In the genomic region with DNA sequence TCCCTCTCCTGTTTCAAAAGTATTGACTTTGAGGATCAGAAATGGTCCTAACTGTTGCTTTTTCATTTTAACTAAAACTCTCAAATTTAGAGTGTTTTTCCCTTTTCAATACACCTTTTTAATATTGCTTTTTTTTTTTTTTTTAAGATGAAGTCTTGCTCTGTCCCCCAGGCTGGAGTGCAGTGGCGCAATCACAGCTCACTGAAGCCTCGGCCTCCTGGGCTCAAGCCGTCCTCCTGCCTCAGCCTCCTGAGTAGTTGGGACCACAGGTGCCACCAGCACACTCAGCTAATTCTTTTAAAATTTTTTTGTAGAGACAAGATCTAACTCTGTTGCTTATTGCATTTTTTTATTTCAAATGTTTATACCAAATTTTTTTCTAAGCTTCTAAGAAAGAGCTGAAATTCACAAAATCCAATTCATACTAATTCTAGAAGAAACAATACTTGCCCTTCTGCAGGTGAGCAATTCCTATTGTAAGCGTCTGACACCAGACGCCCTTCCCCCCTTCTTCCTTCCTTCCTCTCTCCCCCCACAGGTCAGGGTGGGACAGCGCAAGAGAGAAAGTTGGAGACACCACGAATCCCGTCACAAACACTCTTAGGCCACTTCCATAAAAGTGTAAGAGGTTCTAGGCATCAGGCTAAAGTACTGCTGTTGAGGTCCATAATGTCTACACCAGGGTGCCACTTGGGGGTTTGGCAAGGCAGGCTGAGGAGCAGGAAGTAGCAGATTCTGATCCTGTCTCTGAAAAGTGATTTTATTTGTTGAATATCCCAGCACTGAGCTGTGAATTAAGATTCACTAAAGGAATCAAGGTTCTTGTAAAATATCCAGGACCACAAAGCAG, we compare ENCODE assay signal across 21 cellular contexts. TPM values are rescaled to one million over a fixed set of nuclear protein-coding genes. Genes with fewer than 3 reads are reported as not detected.
A peak's percentile ranks its signal among the peaks of the same experiment; 100 is the strongest.
DNase-seq lines count a peak whose midpoint lies in the region; ATAC-seq, FAIRE-seq and TF ChIP-seq lines count a peak whose summit lies in the region.
"Had no signal": no experiment of that assay in that cellular context is flagged by ENCODE, and none has a peak within 500 bp of the region (broad histone marks: within the 10 kb centered on the region; RNA-seq: fewer than 3 reads in every experiment).

No MANE protein-coding gene starts in this region.

- no peaks in the 10 kb centered on the region for H3K9me2 ChIP-seq in GM23338 (ENCODE audit: insufficient read depth)

- ATAC-seq in GM23338, result peak; percentile 24; the same call in 1 of the 3 replicates
- peak; percentile 27 to 28 for ATAC-seq in activated naive CD4-positive, alpha-beta T cell treated with anti-CD3 and anti-CD28 coated beads, Interleukin-2, amount 50 U/mL, for 72 hours
- no peak for ATAC-seq in gastrocnemius medialis
- ATAC-seq in HG02870 (IDR thresholded peaks at IDR 0.05; ENCODE audit: unreplicated experiment), result no peak
- ATAC-seq: activated CD4-positive, CD25-positive, alpha-beta regulatory T cell treated with anti-CD3 and anti-CD28 coated beads, Interleukin-2, amount 50 U/mL, for 24 hours; right cardiac atrium had no signal

- in situ Hi-C loops in gastrocnemius medialis (cut with MboI; ENCODE audit: low sequenced_read_pairs in 4 of 4), result loop anchor here in 2 of 4 donors (25.0 kb wide), 2 partner anchors 241 to 441 kb away; no protein-coding TSS in a partner anchor

- H3K27me3 Mint-ChIP-seq in activated naive CD4-positive, alpha-beta T cell treated with anti-CD3 and anti-CD28 coated beads for 36 hours (ENCODE audit: low read depth), result no peaks in the 10 kb centered on the region
- peaks cover 13% of the 10 kb centered on the region for H3K27me3 Mint-ChIP-seq in GM23338 (ENCODE audit: insufficient read depth, low read depth, poor library complexity)

- H3F3A ChIP-seq in GM23338 (replicated peaks; ENCODE audit: low read depth), result no peaks in the 10 kb centered on the region

- H3K4me1 ChIP-seq in GM23338 (ENCODE audit: insufficient read depth) (0 out of 2 replicates have a peak, but pooled peaks cover 7% of the 10 kb centered on the region), gastrocnemius medialis (peaks cover 22 to 26% of the 10 kb centered on the region in 2 donors)
- H3K4me1 ChIP-seq: HAP-1, SJSA1 had no signal

- FAIRE-seq in urothelium cell line (lab: Jason Lieb, UNC), result no peak

- TF ChIP-seq CTCF in GM23338 (conservative IDR thresholded peaks at IDR 0.05; ENCODE audit: low read depth in 2 of 2) (peak; percentile 9; a peak in 1 of 4 replicates), gastrocnemius medialis (IDR thresholded peaks at IDR 0.05 in 4 of 5, conservative IDR thresholded peaks at IDR 0.05 in 1 of 5) (no peak)

- H3K9me3 Mint-ChIP-seq in activated naive CD4-positive, alpha-beta T cell treated with anti-CD3 and anti-CD28 coated beads for 36 hours, result peaks cover 24% of the 10 kb centered on the region
- H3K9me3 Mint-ChIP-seq in GM23338, result no peaks in the 10 kb centered on the region
- H3K9me3 Mint-ChIP-seq in activated naive CD4-positive, alpha-beta T cell treated with anti-CD3 and anti-CD28 coated beads, Interleukin-2, amount 50 U/mL, for 72 hours, result peaks cover 0 to 4% of the 10 kb centered on the region in 2 donors
- H3K9me3 Mint-ChIP-seq: dendritic cell treated with granulocyte-macrophage colony-stimulating factor and Interleukin-4, amounts not matched to agents 40 ng/mL and 50 ng/mL, for 4 days; mesothelial cell of epicardium had no signal

- DNase-seq in activated naive CD4-positive, alpha-beta T cell treated with anti-CD3 and anti-CD28 coated beads for 36 hours, result no peak
- no peak for DNase-seq in activated naive CD4-positive, alpha-beta T cell (lab: John Stamatoyannopoulos, UW)
- DNase-seq in GM23338 (ENCODE audit: low spot score) (peak; percentile 55), gastrocnemius medialis (no peak), urothelium cell line (ENCODE audit: low spot score) (no peak), midbrain (lab: John Stamatoyannopoulos, UW) (no peak)
- no peak for DNase-seq in activated naive CD4-positive, alpha-beta T cell treated with anti-CD3 and anti-CD28 coated beads, Interleukin-2, amount 50 U/mL, for 72 hours (ENCODE audit: low spot score in 2 of 2)
- DNase-seq: COR-L47; foreskin fibroblast; NCI-H1417 treated with DMSO at 0.1 percent for 48 hours; NCI-H2171 treated with DMSO at 0.1 percent for 48 hours; occipital lobe; right cardiac atrium; stimulated activated naive CD4-positive, alpha-beta T cell treated with Interleukin-2 at 50 U/mL for 16 hours had no signal

- no peaks in the 10 kb centered on the region for H4K20me1 ChIP-seq in GM23338 (replicated peaks; ENCODE audit: insufficient read depth)

- intact Hi-C loops in activated naive CD4-positive, alpha-beta T cell treated with anti-CD3 and anti-CD28 coated beads for 36 hours (cut with micrococcal nuclease), result no loop called here
- intact Hi-C loops in gastrocnemius medialis (cut with DNase I; ENCODE audit: low total_unique reads), result no loop called here

- TF ChIP-seq POLR2A in gastrocnemius medialis (IDR thresholded peaks at IDR 0.05), result no peak

- peak overlapping the region; percentile 48 for H3K27ac Mint-ChIP-seq in activated naive CD4-positive, alpha-beta T cell treated with anti-CD3 and anti-CD28 coated beads for 36 hours
- H3K27ac Mint-ChIP-seq in GM23338, result no peak overlapping the region
- peak overlapping the region in 1 of 2 donors; percentile 81 for H3K27ac Mint-ChIP-seq in activated naive CD4-positive, alpha-beta T cell treated with anti-CD3 and anti-CD28 coated beads, Interleukin-2, amount 50 U/mL, for 72 hours
- H3K27ac Mint-ChIP-seq: dendritic cell treated with granulocyte-macrophage colony-stimulating factor and Interleukin-4, amounts not matched to agents 40 ng/mL and 50 ng/mL, for 4 days; mesothelial cell of epicardium; type B pancreatic cell had no signal

- H3K27me3 ChIP-seq in GM23338 (ENCODE audit: insufficient read depth), result no peaks in the 10 kb centered on the region
- H3K27me3 ChIP-seq in gastrocnemius medialis, result no peaks in the 10 kb centered on the region

- no peak overlapping the region for H3K27ac ChIP-seq in GM23338 (ENCODE audit: low read depth)
- peak overlapping the region; percentile 2 to 90 (median 86) for H3K27ac ChIP-seq in gastrocnemius medialis
- H3K27ac ChIP-seq: SJSA1 had no signal

- peaks cover 20% of the 10 kb centered on the region for H3K4me1 Mint-ChIP-seq in activated naive CD4-positive, alpha-beta T cell treated with anti-CD3 and anti-CD28 coated beads for 36 hours (ENCODE audit: low read depth)
- H3K4me1 Mint-ChIP-seq in GM23338, result peaks cover 17% of the 10 kb centered on the region
- H3K4me1 Mint-ChIP-seq: mesothelial cell of epicardium had no signal

- CTCF ChIA-PET in activated naive CD4-positive, alpha-beta T cell treated with anti-CD3 and anti-CD28 coated beads for 36 hours (lab: Charles Lee), result interaction anchor here (1.1 kb wide), 2 partner anchors 26 to 446 kb away, joined by 3 to 4 read pairs; no protein-coding TSS in a partner anchor

- H3K4me3 ChIP-seq in GM23338 (no peak overlapping the region), gastrocnemius medialis (no peak overlapping the region)
- H3K4me3 ChIP-seq: HAP-1, SJSA1 had no signal

- peaks cover 10% of the 10 kb centered on the region for H3K36me3 Mint-ChIP-seq in activated naive CD4-positive, alpha-beta T cell treated with anti-CD3 and anti-CD28 coated beads for 36 hours (ENCODE audit: low read depth)
- no peaks in the 10 kb centered on the region for H3K36me3 Mint-ChIP-seq in GM23338 (ENCODE audit: low read depth)
- peaks cover 7 to 12% of the 10 kb centered on the region in 2 donors for H3K36me3 Mint-ChIP-seq in activated naive CD4-positive, alpha-beta T cell treated with anti-CD3 and anti-CD28 coated beads, Interleukin-2, amount 50 U/mL, for 72 hours
- H3K36me3 Mint-ChIP-seq: mesothelial cell of epicardium, type B pancreatic cell had no signal

- H3K4me2 ChIP-seq in GM23338, result no peak overlapping the region

- H3K79me2 ChIP-seq in GM23338 (replicated peaks; ENCODE audit: insufficient read depth), result no peaks in the 10 kb centered on the region

- H3K4me3 Mint-ChIP-seq in activated naive CD4-positive, alpha-beta T cell treated with anti-CD3 and anti-CD28 coated beads for 36 hours, result peak overlapping the region; percentile 19
- no peak overlapping the region for H3K4me3 Mint-ChIP-seq in GM23338
- H3K4me3 Mint-ChIP-seq: dendritic cell treated with granulocyte-macrophage colony-stimulating factor and Interleukin-4, amounts not matched to agents 40 ng/mL and 50 ng/mL, for 4 days; mesothelial cell of epicardium; type B pancreatic cell had no signal

- H3K9me3 ChIP-seq in gastrocnemius medialis, result no peaks in the 10 kb centered on the region
- H3K9me3 ChIP-seq: HAP-1, SJSA1 had no signal

- H3K36me3 ChIP-seq in GM23338 (ENCODE audit: insufficient read depth) (no peaks in the 10 kb centered on the region), gastrocnemius medialis (no peaks in the 10 kb centered on the region)
- H3K36me3 ChIP-seq: HAP-1, SJSA1 had no signal

- no peak overlapping the region for H2AFZ ChIP-seq in GM23338

TF ChIP-seq in GM23338, 12 proteins besides CTCF, POLR2A, EP300 and RAD21 (continues in another document):
- no peak for TF ChIP-seq POLR2AphosphoS5 (IDR thresholded peaks at IDR 0.05; ENCODE audit: low read depth)
- TF ChIP-seq EZH2phosphoT487 (IDR thresholded peaks at IDR 0.05; ENCODE audit: unreplicated experiment), result no peak
- TF ChIP-seq, protein P1, sequence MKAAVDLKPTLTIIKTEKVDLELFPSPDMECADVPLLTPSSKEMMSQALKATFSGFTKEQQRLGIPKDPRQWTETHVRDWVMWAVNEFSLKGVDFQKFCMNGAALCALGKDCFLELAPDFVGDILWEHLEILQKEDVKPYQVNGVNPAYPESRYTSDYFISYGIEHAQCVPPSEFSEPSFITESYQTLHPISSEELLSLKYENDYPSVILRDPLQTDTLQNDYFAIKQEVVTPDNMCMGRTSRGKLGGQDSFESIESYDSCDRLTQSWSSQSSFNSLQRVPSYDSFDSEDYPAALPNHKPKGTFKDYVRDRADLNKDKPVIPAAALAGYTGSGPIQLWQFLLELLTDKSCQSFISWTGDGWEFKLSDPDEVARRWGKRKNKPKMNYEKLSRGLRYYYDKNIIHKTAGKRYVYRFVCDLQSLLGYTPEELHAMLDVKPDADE (IDR thresholded peaks at IDR 0.05), result no peak
- TF ChIP-seq NANOG (IDR thresholded peaks at IDR 0.05; ENCODE audit: borderline replicate concordance), result no peak

RNA-seq across cellular contexts. Expression of gene DLL1, which starts 12.8 kb away (rescaled TPM):
- 1 to 10 TPM; 3.2 to 3.5 TPM for total RNA-seq in activated naive CD4-positive, alpha-beta T cell treated with anti-CD3 and anti-CD28 coated beads for 36 hours
- total RNA-seq in GM23338 (2014; rRNA removed; shearing (Covaris generic)), result 4.6 and 4.8 TPM in 2 replicates
- 2.2 and 2.6 TPM in 2 replicates for polyA plus RNA-seq in GM23338 (2016; fragmentation: Nextera tagmentation; extraction: Ambion mirVana)
- 1 to 10 TPM; 1.1 to 2.6 TPM for total RNA-seq in activated naive CD4-positive, alpha-beta T cell treated with anti-CD3 and anti-CD28 coated beads, Interleukin-2, amount 50 U/mL, for 72 hours
- total RNA-seq in gastrocnemius medialis, result 1 to 10 TPM; 1.8 to 3.7 (median 3.3) TPM

RNA-seq across cellular contexts. Expression of gene FAM120B, which starts 28.4 kb away (rescaled TPM):
- 10 to 100 TPM; 15.5 to 16.1 TPM for total RNA-seq in activated naive CD4-positive, alpha-beta T cell treated with anti-CD3 and anti-CD28 coated beads for 36 hours
- total RNA-seq in GM23338 (2014; rRNA removed; shearing (Covaris generic)), result 14.4 and 16.7 TPM in 2 replicates
- 5.8 and 7.2 TPM in 2 replicates for polyA plus RNA-seq in GM23338 (2016; fragmentation: Nextera tagmentation; extraction: Ambion mirVana)
- total RNA-seq in activated naive CD4-positive, alpha-beta T cell treated with anti-CD3 and anti-CD28 coated beads, Interleukin-2, amount 50 U/mL, for 72 hours, result 10 to 100 TPM; 14.1 to 25.9 TPM
- 10 to 100 TPM; 10.7 to 17.0 (median 13.5) TPM for total RNA-seq in gastrocnemius medialis

Comparison
In these comparisons a context has a peak if more than half of its experiments do, and no peak if none do; other contexts are left out.
1. ATAC-seq: peak in GM23338 (single experiment) and activated naive CD4-positive, alpha-beta T cell treated with anti-CD3 and anti-CD28 coated beads, Interleukin-2, amount 50 U/mL, for 72 hours (2 of 2); none in gastrocnemius medialis (0 of 2) and HG02870 (single experiment).
2. CTCF ChIP-seq: peak in GM23338 (2 of 2); none in gastrocnemius medialis (0 of 5).